In the genomic region with DNA sequence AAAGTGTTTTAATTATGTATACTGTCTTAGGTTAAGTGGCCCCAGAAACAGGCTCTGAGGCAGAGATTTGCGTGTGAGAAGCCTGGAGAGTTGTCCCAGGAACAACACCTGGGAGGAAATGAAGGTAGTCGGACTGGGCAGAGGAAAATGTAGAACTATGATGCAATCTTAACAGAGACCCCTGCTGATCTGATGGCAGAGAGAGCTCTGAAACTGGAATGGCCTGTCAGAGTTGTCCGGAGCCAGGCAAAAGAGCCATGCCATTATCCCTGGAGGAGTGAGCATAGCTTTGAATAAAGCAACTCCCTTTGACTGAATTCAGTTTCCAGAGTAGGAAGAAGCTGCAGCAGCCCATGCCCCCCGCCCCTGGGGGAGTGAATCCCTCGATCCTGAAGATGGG, we compare ENCODE assay signal across 1 cellular context.
TF ChIP-seq lines count a peak whose summit lies in the region.

No MANE protein-coding gene starts in this region.

TF ChIP-seq in WTC11, 78 proteins besides CTCF, POLR2A, EP300 and RAD21 (continued from another document):
- TF ChIP-seq, protein P1, sequence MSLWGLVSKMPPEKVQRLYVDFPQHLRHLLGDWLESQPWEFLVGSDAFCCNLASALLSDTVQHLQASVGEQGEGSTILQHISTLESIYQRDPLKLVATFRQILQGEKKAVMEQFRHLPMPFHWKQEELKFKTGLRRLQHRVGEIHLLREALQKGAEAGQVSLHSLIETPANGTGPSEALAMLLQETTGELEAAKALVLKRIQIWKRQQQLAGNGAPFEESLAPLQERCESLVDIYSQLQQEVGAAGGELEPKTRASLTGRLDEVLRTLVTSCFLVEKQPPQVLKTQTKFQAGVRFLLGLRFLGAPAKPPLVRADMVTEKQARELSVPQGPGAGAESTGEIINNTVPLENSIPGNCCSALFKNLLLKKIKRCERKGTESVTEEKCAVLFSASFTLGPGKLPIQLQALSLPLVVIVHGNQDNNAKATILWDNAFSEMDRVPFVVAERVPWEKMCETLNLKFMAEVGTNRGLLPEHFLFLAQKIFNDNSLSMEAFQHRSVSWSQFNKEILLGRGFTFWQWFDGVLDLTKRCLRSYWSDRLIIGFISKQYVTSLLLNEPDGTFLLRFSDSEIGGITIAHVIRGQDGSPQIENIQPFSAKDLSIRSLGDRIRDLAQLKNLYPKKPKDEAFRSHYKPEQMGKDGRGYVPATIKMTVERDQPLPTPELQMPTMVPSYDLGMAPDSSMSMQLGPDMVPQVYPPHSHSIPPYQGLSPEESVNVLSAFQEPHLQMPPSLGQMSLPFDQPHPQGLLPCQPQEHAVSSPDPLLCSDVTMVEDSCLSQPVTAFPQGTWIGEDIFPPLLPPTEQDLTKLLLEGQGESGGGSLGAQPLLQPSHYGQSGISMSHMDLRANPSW (CRISPR knock-in tag; conservative IDR thresholded peaks at IDR 0.05; ENCODE audit: low read depth): no peak
- TF ChIP-seq, protein P2, sequence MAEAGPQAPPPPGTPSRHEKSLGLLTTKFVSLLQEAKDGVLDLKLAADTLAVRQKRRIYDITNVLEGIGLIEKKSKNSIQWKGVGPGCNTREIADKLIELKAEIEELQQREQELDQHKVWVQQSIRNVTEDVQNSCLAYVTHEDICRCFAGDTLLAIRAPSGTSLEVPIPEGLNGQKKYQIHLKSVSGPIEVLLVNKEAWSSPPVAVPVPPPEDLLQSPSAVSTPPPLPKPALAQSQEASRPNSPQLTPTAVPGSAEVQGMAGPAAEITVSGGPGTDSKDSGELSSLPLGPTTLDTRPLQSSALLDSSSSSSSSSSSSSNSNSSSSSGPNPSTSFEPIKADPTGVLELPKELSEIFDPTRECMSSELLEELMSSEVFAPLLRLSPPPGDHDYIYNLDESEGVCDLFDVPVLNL (CRISPR knock-in tag; IDR thresholded peaks at IDR 0.05; ENCODE audit: borderline replicate concordance, low read depth): no peak
- TF ChIP-seq, protein P3, sequence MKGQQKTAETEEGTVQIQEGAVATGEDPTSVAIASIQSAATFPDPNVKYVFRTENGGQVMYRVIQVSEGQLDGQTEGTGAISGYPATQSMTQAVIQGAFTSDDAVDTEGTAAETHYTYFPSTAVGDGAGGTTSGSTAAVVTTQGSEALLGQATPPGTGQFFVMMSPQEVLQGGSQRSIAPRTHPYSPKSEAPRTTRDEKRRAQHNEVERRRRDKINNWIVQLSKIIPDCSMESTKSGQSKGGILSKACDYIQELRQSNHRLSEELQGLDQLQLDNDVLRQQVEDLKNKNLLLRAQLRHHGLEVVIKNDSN (CRISPR knock-in tag; IDR thresholded peaks at IDR 0.05): no peak
- TF ChIP-seq, protein P4, sequence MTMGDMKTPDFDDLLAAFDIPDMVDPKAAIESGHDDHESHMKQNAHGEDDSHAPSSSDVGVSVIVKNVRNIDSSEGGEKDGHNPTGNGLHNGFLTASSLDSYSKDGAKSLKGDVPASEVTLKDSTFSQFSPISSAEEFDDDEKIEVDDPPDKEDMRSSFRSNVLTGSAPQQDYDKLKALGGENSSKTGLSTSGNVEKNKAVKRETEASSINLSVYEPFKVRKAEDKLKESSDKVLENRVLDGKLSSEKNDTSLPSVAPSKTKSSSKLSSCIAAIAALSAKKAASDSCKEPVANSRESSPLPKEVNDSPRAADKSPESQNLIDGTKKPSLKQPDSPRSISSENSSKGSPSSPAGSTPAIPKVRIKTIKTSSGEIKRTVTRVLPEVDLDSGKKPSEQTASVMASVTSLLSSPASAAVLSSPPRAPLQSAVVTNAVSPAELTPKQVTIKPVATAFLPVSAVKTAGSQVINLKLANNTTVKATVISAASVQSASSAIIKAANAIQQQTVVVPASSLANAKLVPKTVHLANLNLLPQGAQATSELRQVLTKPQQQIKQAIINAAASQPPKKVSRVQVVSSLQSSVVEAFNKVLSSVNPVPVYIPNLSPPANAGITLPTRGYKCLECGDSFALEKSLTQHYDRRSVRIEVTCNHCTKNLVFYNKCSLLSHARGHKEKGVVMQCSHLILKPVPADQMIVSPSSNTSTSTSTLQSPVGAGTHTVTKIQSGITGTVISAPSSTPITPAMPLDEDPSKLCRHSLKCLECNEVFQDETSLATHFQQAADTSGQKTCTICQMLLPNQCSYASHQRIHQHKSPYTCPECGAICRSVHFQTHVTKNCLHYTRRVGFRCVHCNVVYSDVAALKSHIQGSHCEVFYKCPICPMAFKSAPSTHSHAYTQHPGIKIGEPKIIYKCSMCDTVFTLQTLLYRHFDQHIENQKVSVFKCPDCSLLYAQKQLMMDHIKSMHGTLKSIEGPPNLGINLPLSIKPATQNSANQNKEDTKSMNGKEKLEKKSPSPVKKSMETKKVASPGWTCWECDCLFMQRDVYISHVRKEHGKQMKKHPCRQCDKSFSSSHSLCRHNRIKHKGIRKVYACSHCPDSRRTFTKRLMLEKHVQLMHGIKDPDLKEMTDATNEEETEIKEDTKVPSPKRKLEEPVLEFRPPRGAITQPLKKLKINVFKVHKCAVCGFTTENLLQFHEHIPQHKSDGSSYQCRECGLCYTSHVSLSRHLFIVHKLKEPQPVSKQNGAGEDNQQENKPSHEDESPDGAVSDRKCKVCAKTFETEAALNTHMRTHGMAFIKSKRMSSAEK (CRISPR knock-in tag; IDR thresholded peaks at IDR 0.05; ENCODE audit: borderline replicate concordance): no peak
- TF ChIP-seq ZNF121 (CRISPR knock-in tag; IDR thresholded peaks at IDR 0.05): no peak
- no peak for TF ChIP-seq ELF4 (CRISPR knock-in tag; IDR thresholded peaks at IDR 0.05; ENCODE audit: low read depth)
- TF ChIP-seq, protein P5, sequence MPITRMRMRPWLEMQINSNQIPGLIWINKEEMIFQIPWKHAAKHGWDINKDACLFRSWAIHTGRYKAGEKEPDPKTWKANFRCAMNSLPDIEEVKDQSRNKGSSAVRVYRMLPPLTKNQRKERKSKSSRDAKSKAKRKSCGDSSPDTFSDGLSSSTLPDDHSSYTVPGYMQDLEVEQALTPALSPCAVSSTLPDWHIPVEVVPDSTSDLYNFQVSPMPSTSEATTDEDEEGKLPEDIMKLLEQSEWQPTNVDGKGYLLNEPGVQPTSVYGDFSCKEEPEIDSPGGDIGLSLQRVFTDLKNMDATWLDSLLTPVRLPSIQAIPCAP (CRISPR knock-in tag; IDR thresholded peaks at IDR 0.05): no peak
TF ChIP-seq in WTC11: peak in this region for 0.
